ENCODE assay signal across 26 cellular contexts in genomic region chr10:58415757-58416156, GRCh38.
"Had no signal": no experiment of that assay in that cellular context is flagged by ENCODE, and none has a peak within 500 bp of the region (broad histone marks: within the 10 kb centered on the region; RNA-seq: fewer than 3 reads in every experiment).

No MANE protein-coding gene starts in this region.

- H3K4me1 ChIP-seq: gastrocnemius medialis, parathyroid adenoma, prostate gland, thyroid gland, vagina had no signal

- H3K9me3 Mint-ChIP-seq: stimulated activated effector memory CD8-positive, alpha-beta T cell treated with anti-CD3 and anti-CD28 coated beads, Interleukin-12 subunit alpha, Interleukin-12 subunit beta, amount 100 ng/mL, for 72 hours had no signal

- H3K4me3 ChIP-seq: coronary artery, gastrocnemius medialis, lung, neural progenitor cell, prostate gland, right atrium auricular region, sigmoid colon, stomach, thyroid gland, vagina had no signal

- H3K4me3 Mint-ChIP-seq: memory B cell; naive thymus-derived CD4-positive, alpha-beta T cell; nephron; neural progenitor cell; stimulated activated effector memory CD8-positive, alpha-beta T cell treated with anti-CD3 and anti-CD28 coated beads, Interleukin-12 subunit alpha, Interleukin-12 subunit beta, amount 100 ng/mL, for 72 hours had no signal

- H3K36me3 Mint-ChIP-seq: naive thymus-derived CD4-positive, alpha-beta T cell; neural progenitor cell; stimulated activated effector memory CD8-positive, alpha-beta T cell treated with anti-CD3 and anti-CD28 coated beads, Interleukin-12 subunit alpha, Interleukin-12 subunit beta, amount 100 ng/mL, for 72 hours had no signal

- H3K9me3 ChIP-seq: gastrocnemius medialis, prostate gland, right atrium auricular region, sigmoid colon, thyroid gland, vagina had no signal

- DNase-seq: dermis blood vessel endothelial cell; effector memory CD4-positive, alpha-beta T cell; foreskin fibroblast; gastrocnemius medialis; head of caudate nucleus; kidney; midbrain; naive thymus-derived CD4-positive, alpha-beta T cell; sigmoid colon; stimulated activated CD4-positive, alpha-beta T cell treated with anti-CD3 and anti-CD28 coated beads, Interleukin-2, amount 100 ng/mL, for 24 hours; stimulated activated CD4-positive, alpha-beta T cell treated with anti-CD3 and anti-CD28 coated beads, Interleukin-4, amount 100 ng/mL, for 24 hours; stimulated activated naive CD4-positive, alpha-beta T cell treated with Interleukin-2 at 50 U/mL for 16 hours; stomach; thyroid gland; trophoblast cell had no signal

- H3K27ac Mint-ChIP-seq: memory B cell; naive thymus-derived CD4-positive, alpha-beta T cell; neural progenitor cell; stimulated activated effector memory CD8-positive, alpha-beta T cell treated with anti-CD3 and anti-CD28 coated beads, Interleukin-12 subunit alpha, Interleukin-12 subunit beta, amount 100 ng/mL, for 72 hours had no signal

- H3K27me3 ChIP-seq: gastrocnemius medialis, neural progenitor cell, right atrium auricular region, sigmoid colon, stomach, thyroid gland, vagina had no signal

- H3K4me1 Mint-ChIP-seq: memory B cell; naive thymus-derived CD4-positive, alpha-beta T cell; stimulated activated effector memory CD8-positive, alpha-beta T cell treated with anti-CD3 and anti-CD28 coated beads, Interleukin-12 subunit alpha, Interleukin-12 subunit beta, amount 100 ng/mL, for 72 hours had no signal

- H3K36me3 ChIP-seq: gastrocnemius medialis, neural progenitor cell, prostate gland, right atrium auricular region, sigmoid colon, stomach, thyroid gland, vagina had no signal

- ATAC-seq: gastrocnemius medialis; left lobe of liver; naive thymus-derived CD4-positive, alpha-beta T cell; stimulated activated effector memory CD8-positive, alpha-beta T cell treated with anti-CD3 and anti-CD28 coated beads, Interleukin-12 subunit alpha, Interleukin-12 subunit beta, amount 100 ng/mL, for 72 hours had no signal
